In the genomic region with DNA sequence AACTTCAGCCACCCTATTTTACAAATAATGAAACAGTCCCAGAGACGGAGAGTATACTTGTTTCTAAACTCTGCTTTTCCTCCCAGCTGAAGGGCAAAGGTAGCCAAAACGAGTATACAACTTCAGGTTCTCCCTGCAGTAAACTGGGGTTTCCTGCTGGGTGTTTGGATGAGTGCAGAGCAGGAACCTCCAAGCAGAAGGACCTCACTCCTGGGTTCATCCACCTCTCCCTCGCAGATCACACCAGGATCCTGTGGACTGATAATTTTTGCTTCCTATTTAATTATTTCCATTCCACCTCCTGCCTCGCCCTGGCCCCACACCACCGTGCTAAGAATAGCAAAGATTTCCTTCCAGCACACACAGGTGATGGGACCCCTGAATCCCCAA, we compare ENCODE assay signal across 26 cellular contexts. TPM values are rescaled to one million over a fixed set of nuclear protein-coding genes. Genes with fewer than 3 reads are reported as not detected.
A peak's percentile ranks its signal among the peaks of the same experiment; 100 is the strongest.
DNase-seq lines count a peak whose midpoint lies in the region; ATAC-seq and TF ChIP-seq lines count a peak whose summit lies in the region.
"Had no signal": no experiment of that assay in that cellular context is flagged by ENCODE, and none has a peak within 500 bp of the region (broad histone marks: within the 10 kb centered on the region; RNA-seq: fewer than 3 reads in every experiment).

No MANE protein-coding gene starts in this region.

- ATAC-seq in HG03095 (IDR thresholded peaks at IDR 0.05; ENCODE audit: unreplicated experiment) (no peak), HG03520 (IDR thresholded peaks at IDR 0.05; ENCODE audit: unreplicated experiment) (no peak)
- ATAC-seq: left ventricle myocardium superior; naive thymus-derived CD8-positive, alpha-beta T cell; right lobe of liver; stimulated activated naive CD8-positive, alpha-beta T cell treated with anti-CD3 and anti-CD28 coated beads, Interleukin-15, amount 100 ng/mL, for 72 hours had no signal

- H3K4me3 Mint-ChIP-seq in T-helper 2 cell treated with Interferon-gamma antibody and Interleukin-4, amounts not matched to agents 5 μg/mL and 100 μg/mL, for 36 hours, result no peak overlapping the region
- H3K4me3 Mint-ChIP-seq in glutamatergic neuron (ENCODE audit: unreplicated experiment) (peak overlapping the region; percentile 91), progenitor cell of endocrine pancreas (ENCODE audit: low read depth) (peak overlapping the region; percentile 4)
- H3K4me3 Mint-ChIP-seq: activated CD4-positive, alpha-beta memory T cell treated with anti-CD3 and anti-CD28 coated beads, Interleukin-2, amount 10 ng/mL, durations not matched to agents 7 days and 5 days had no signal

- H3K9me3 ChIP-seq in HUES6 (ENCODE audit: control insufficient read depth, insufficient read depth, low read depth, low read length) (no peaks in the 10 kb centered on the region), PC-9 (ENCODE audit: insufficient read depth, low read depth) (no peaks in the 10 kb centered on the region)
- H3K9me3 ChIP-seq: right lobe of liver, thyroid gland had no signal

- H4K20me1 ChIP-seq in PC-9 (ENCODE audit: insufficient read depth), result no peaks in the 10 kb centered on the region

- CTCF ChIA-PET in PC-9 (lab: Charles Lee), result no interaction called here

- H3K27me3 ChIP-seq in HUES6 (ENCODE audit: control insufficient read depth, insufficient read depth, low read length) (peaks cover 99% of the 10 kb centered on the region), PC-9 (ENCODE audit: insufficient read depth, low read depth) (peaks cover 11% of the 10 kb centered on the region)

- H3K36me3 Mint-ChIP-seq in T-helper 2 cell treated with Interferon-gamma antibody and Interleukin-4, amounts not matched to agents 5 μg/mL and 100 μg/mL, for 36 hours (ENCODE audit: low read depth), result no peaks in the 10 kb centered on the region
- H3K36me3 Mint-ChIP-seq in glutamatergic neuron (ENCODE audit: unreplicated experiment) (no peaks in the 10 kb centered on the region), progenitor cell of endocrine pancreas (ENCODE audit: insufficient read depth) (no peaks in the 10 kb centered on the region)

- peak overlapping the region; percentile 87 for H3K9ac ChIP-seq in HUES6 (ENCODE audit: low read length)
- H3K9ac ChIP-seq: parathyroid adenoma had no signal

- POLR2A ChIA-PET in PC-9 (lab: Charles Lee; ENCODE audit: unreplicated experiment), result no interaction called here

- intact Hi-C loops in PC-9 (cut with micrococcal nuclease; ENCODE audit: unreplicated experiment), result no loop called here

- H3K9me2 ChIP-seq in PC-9 (ENCODE audit: insufficient read depth), result no peaks in the 10 kb centered on the region

- H3K9me3 Mint-ChIP-seq in T-helper 2 cell treated with Interferon-gamma antibody and Interleukin-4, amounts not matched to agents 5 μg/mL and 100 μg/mL, for 36 hours, result no peaks in the 10 kb centered on the region
- H3K9me3 Mint-ChIP-seq in glutamatergic neuron (ENCODE audit: unreplicated experiment), result peaks cover 18% of the 10 kb centered on the region
- no peaks in the 10 kb centered on the region for H3K9me3 Mint-ChIP-seq in progenitor cell of endocrine pancreas (ENCODE audit: low read depth)
- H3K9me3 Mint-ChIP-seq: activated B cell treated with CpG ODN at 0.5 μM for 24 hours; naive thymus-derived CD8-positive, alpha-beta T cell; stimulated activated naive CD8-positive, alpha-beta T cell treated with anti-CD3 and anti-CD28 coated beads, Interleukin-15, amount 100 ng/mL, for 72 hours had no signal

- H3K4me1 Mint-ChIP-seq in T-helper 2 cell treated with Interferon-gamma antibody and Interleukin-4, amounts not matched to agents 5 μg/mL and 100 μg/mL, for 36 hours (ENCODE audit: low read depth), result peaks cover 7% of the 10 kb centered on the region
- peaks cover 29% of the 10 kb centered on the region for H3K4me1 Mint-ChIP-seq in glutamatergic neuron (ENCODE audit: low read depth, unreplicated experiment)
- peaks cover 15% of the 10 kb centered on the region for H3K4me1 Mint-ChIP-seq in progenitor cell of endocrine pancreas (ENCODE audit: low read depth)

- peak overlapping the region; percentile 58 for H3K27ac Mint-ChIP-seq in T-helper 2 cell treated with Interferon-gamma antibody and Interleukin-4, amounts not matched to agents 5 μg/mL and 100 μg/mL, for 36 hours
- no peak overlapping the region for H3K27ac Mint-ChIP-seq in glutamatergic neuron (ENCODE audit: unreplicated experiment)
- no peak overlapping the region for H3K27ac Mint-ChIP-seq in progenitor cell of endocrine pancreas
- H3K27ac Mint-ChIP-seq: activated B cell treated with CpG ODN at 0.5 μM for 24 hours; naive thymus-derived CD8-positive, alpha-beta T cell; stimulated activated naive CD8-positive, alpha-beta T cell treated with anti-CD3 and anti-CD28 coated beads, Interleukin-15, amount 100 ng/mL, for 72 hours had no signal

- H3K36me3 ChIP-seq in HUES6 (ENCODE audit: control insufficient read depth, insufficient read depth, low read length) (no peaks in the 10 kb centered on the region), PC-9 (ENCODE audit: low read depth) (no peaks in the 10 kb centered on the region)
- H3K36me3 ChIP-seq: brain microvascular endothelial cell, right lobe of liver, thyroid gland had no signal

- H3K79me2 ChIP-seq in PC-9 (ENCODE audit: low read depth), result no peaks in the 10 kb centered on the region
- H3K79me2 ChIP-seq: parathyroid adenoma had no signal

- no peak overlapping the region for H3K4me2 ChIP-seq in PC-9

- H3F3A ChIP-seq in PC-9 (ENCODE audit: insufficient read depth, low read depth), result no peaks in the 10 kb centered on the region

- H3K4me3 ChIP-seq in HUES6 (ENCODE audit: low read depth, low read length) (peak overlapping the region; percentile 70), PC-9 (no peak overlapping the region)
- H3K4me3 ChIP-seq: right lobe of liver, thyroid gland had no signal

- H3K4me1 ChIP-seq in HUES6 (ENCODE audit: control insufficient read depth, insufficient read depth, low read length) (peaks cover 44% of the 10 kb centered on the region), PC-9 (replicated peaks; ENCODE audit: insufficient read depth) (no peaks in the 10 kb centered on the region)
- H3K4me1 ChIP-seq: parathyroid adenoma had no signal

- DNase-seq in T-helper 2 cell treated with Interferon-gamma antibody and Interleukin-4, amounts not matched to agents 5 μg/mL and 100 μg/mL, for 36 hours (ENCODE audit: low spot score), result no peak
- no peak for DNase-seq in T-helper 2 cell
- DNase-seq in glutamatergic neuron, result no peak
- no peak for DNase-seq in progenitor cell of endocrine pancreas (ENCODE audit: low spot score, unreplicated experiment)
- no peak for DNase-seq in PC-9
- DNase-seq: activated B cell treated with CpG ODN at 0.5 μM for 24 hours; activated CD4-positive, alpha-beta memory T cell treated with anti-CD3 and anti-CD28 coated beads, Interleukin-2, amount 10 ng/mL, durations not matched to agents 7 days and 5 days; activated effector memory CD4-positive, alpha-beta T cell treated with Interleukin-2 at 50 U/mL for 16 hours; AML-193; brain microvascular endothelial cell; left ventricle myocardium superior; naive thymus-derived CD8-positive, alpha-beta T cell; NCI-H1048; NCI-H187 treated with DMSO at 0.1 percent for 48 hours; right lobe of liver; stimulated activated CD4-positive, alpha-beta T cell treated with anti-CD3 and anti-CD28 coated beads, Interleukin-12 subunit alpha, Interleukin-12 subunit beta, amount 100 ng/mL, for 4 hours; stimulated activated naive CD8-positive, alpha-beta T cell treated with anti-CD3 and anti-CD28 coated beads, Interleukin-15, amount 100 ng/mL, for 72 hours; T-helper 9 cell; thyroid gland had no signal

- peaks cover 86% of the 10 kb centered on the region for H3K27me3 Mint-ChIP-seq in T-helper 2 cell treated with Interferon-gamma antibody and Interleukin-4, amounts not matched to agents 5 μg/mL and 100 μg/mL, for 36 hours (ENCODE audit: low read depth)
- H3K27me3 Mint-ChIP-seq in glutamatergic neuron (ENCODE audit: unreplicated experiment), result peaks cover 50% of the 10 kb centered on the region
- H3K27me3 Mint-ChIP-seq in progenitor cell of endocrine pancreas, result peaks cover 92% of the 10 kb centered on the region

- TF ChIP-seq CTCF in glutamatergic neuron (IDR thresholded peaks at IDR 0.05; ENCODE audit: partially characterized antibody, unreplicated experiment) (no peak), progenitor cell of endocrine pancreas (IDR thresholded peaks at IDR 0.05; ENCODE audit: unreplicated experiment) (no peak), PC-9 (conservative IDR thresholded peaks at IDR 0.05) (no peak)

- H3K27ac ChIP-seq in HUES6 (ENCODE audit: low read depth, low read length) (no peak overlapping the region), PC-9 (no peak overlapping the region)
- H3K27ac ChIP-seq: brain microvascular endothelial cell, epithelial cell of prostate, parathyroid adenoma, right lobe of liver, SK-N-MC, thyroid gland had no signal

- no peak overlapping the region for H2AFZ ChIP-seq in PC-9
- H2AFZ ChIP-seq: parathyroid adenoma had no signal

- BruUV-seq in PC-9 (replicated peaks; lab: Mats Ljungman, UMichigan), result no TSS peak

RNA-seq across cellular contexts. Expression of a gene that starts 2.0 kb away (rescaled TPM):
- total RNA-seq in glutamatergic neuron (ENCODE audit: unreplicated experiment) (not detected), progenitor cell of endocrine pancreas (not detected in 2 replicates), PC-9 (2021) (not detected in 2 replicates)
- total RNA-seq: activated B cell treated with CpG ODN at 0.5 μM for 24 hours; activated CD4-positive, alpha-beta memory T cell treated with anti-CD3 and anti-CD28 coated beads, Interleukin-2, amount 10 ng/mL, durations not matched to agents 7 days and 5 days; left ventricle myocardium superior; LHCN-M2; naive thymus-derived CD8-positive, alpha-beta T cell; right lobe of liver; thyroid gland had no signal
